26 cellular contexts compared by ENCODE assay signal in the genomic region with DNA sequence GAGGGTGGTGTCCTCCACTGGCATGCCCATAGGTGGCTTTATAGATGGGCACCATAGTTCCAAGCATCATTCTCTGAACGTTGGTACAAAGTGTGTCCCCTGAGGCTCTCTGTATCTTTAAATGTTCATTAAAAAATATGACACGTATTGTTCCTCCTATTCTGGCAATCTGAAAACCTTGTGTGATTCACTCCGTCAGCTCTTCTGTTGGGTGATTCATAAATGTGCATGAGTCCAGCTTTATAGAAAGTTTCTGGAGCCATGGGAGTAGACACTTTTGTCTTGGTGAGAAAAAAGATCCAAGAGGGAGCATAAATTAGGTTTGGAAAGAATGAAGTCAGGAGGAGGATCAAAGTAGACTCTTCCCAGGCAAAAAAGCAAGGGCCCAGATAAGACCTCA.
"Had no signal": no experiment of that assay in that cellular context is flagged by ENCODE, and none has a peak within 500 bp of the region (broad histone marks: within the 10 kb centered on the region; RNA-seq: fewer than 3 reads in every experiment).

No MANE protein-coding gene starts in this region.

- FAIRE-seq: small intestine had no signal

- H3K9ac ChIP-seq: neural progenitor cell, parathyroid adenoma had no signal

- DNase-seq: natural killer cell; occipital lobe; ovary; posterior cingulate gyrus; psoas muscle; right cardiac atrium; right lobe of liver; sigmoid colon; small intestine; stimulated activated CD4-positive, alpha-beta T cell treated with anti-CD3 and anti-CD28 coated beads, Interleukin-1b, Interleukin-23, amount 100 ng/mL, for 48 hours; stimulated activated CD4-positive, alpha-beta T cell treated with anti-CD3 and anti-CD28 coated beads, Interleukin-4, amount 100 ng/mL, for 1 hour; stimulated activated CD4-positive, alpha-beta T cell treated with anti-CD3 and anti-CD28 coated beads, Interleukin-4, amount 100 ng/mL, for 4 hours; stimulated activated CD8-positive, alpha-beta memory T cell treated with anti-CD3 and anti-CD28 coated beads, Interleukin-4, amount 100 ng/mL, for 48 hours; stimulated activated naive CD4-positive, alpha-beta T cell; stimulated activated naive CD8-positive, alpha-beta T cell treated with anti-CD3 and anti-CD28 coated beads, Interleukin-15, amount 100 ng/mL, for 72 hours; stimulated activated naive CD8-positive, alpha-beta T cell treated with anti-CD3 and anti-CD28 coated beads, Interleukin-15, Interleukin-2, amounts not matched to agents 100 U/mL and 50 U/mL, for 24 hours; substantia nigra; testis; tibial artery; transverse colon; upper lobe of right lung; uterus had no signal

- H3K27ac ChIP-seq: neural progenitor cell, ovary, parathyroid adenoma, psoas muscle, right lobe of liver, sigmoid colon, suprapubic skin, testis, tibial artery, transverse colon, upper lobe of right lung, uterus had no signal

- H3K4me3 ChIP-seq: neural progenitor cell, ovary, psoas muscle, right lobe of liver, sigmoid colon, suprapubic skin, testis, tibial artery, transverse colon, upper lobe of right lung, uterus had no signal

- H3K27me3 ChIP-seq: neural progenitor cell, ovary, right lobe of liver, sigmoid colon, suprapubic skin, testis, tibial artery, transverse colon, upper lobe of right lung, uterus had no signal

- H3K4me2 ChIP-seq: neural progenitor cell had no signal

- H3K36me3 ChIP-seq: neural progenitor cell, ovary, right lobe of liver, sigmoid colon, suprapubic skin, tibial artery, transverse colon, upper lobe of right lung, uterus had no signal

- H3K4me1 ChIP-seq: neural progenitor cell, parathyroid adenoma, psoas muscle, right lobe of liver, sigmoid colon, testis, tibial artery, transverse colon, upper lobe of right lung, uterus had no signal

- H2AFZ ChIP-seq: neural progenitor cell, parathyroid adenoma had no signal

- ATAC-seq: natural killer cell; psoas muscle; right cardiac atrium; right lobe of liver; stimulated activated memory B cell treated with anti-CD40 and anti-IgM and Interleukin-4, amounts not matched to agents 10 μg/mL and 1 μg/mL and 100 μg/mL, for 72 hours; stimulated activated naive CD8-positive, alpha-beta T cell treated with anti-CD3 and anti-CD28 coated beads, Interleukin-15, amount 100 ng/mL, for 72 hours; stimulated activated naive CD8-positive, alpha-beta T cell treated with anti-CD3 and anti-CD28 coated beads, Interleukin-15, Interleukin-2, amounts not matched to agents 100 U/mL and 50 U/mL, for 24 hours; upper lobe of right lung had no signal

- H3K79me2 ChIP-seq: parathyroid adenoma had no signal

- H3K9me3 ChIP-seq: ovary, psoas muscle, right lobe of liver, sigmoid colon, suprapubic skin, testis, tibial artery, transverse colon, upper lobe of right lung, uterus had no signal
